Comparison of ENCODE assay signal across 1 cellular context in genomic region chr2:217294211-217294610, GRCh38.
TF ChIP-seq lines count a peak whose summit lies in the region.

No MANE protein-coding gene starts in this region.

TF ChIP-seq in IMR-90, 13 proteins besides CTCF, POLR2A, EP300 and RAD21 (continued from another document):
- no peak for TF ChIP-seq ELK1 (IDR thresholded peaks at IDR 0.05; ENCODE audit: borderline replicate concordance, low read depth, low read length)
- no peak for TF ChIP-seq MXI1 (IDR thresholded peaks at IDR 0.05; ENCODE audit: borderline replicate concordance, low read depth, low read length)
- no peak for TF ChIP-seq MAFK (IDR thresholded peaks at IDR 0.05; ENCODE audit: low read depth, low read length)
- TF ChIP-seq RCOR1 (IDR thresholded peaks at IDR 0.05; ENCODE audit: insufficient replicate concordance, low read length) = no peak
- no peak for TF ChIP-seq MAZ (IDR thresholded peaks at IDR 0.05; ENCODE audit: borderline replicate concordance, low read depth, low read length)
- TF ChIP-seq RFX5 (IDR thresholded peaks at IDR 0.05; ENCODE audit: low read depth, low read length) = no peak
- TF ChIP-seq NFE2L2 (IDR thresholded peaks at IDR 0.05; ENCODE audit: low read depth, low read length) = no peak
TF ChIP-seq in IMR-90: peak in this region for 0.
